In genomic region chr2:27736031-27736889, GRCh38 we compare ENCODE assay signal across 8 cellular contexts. TPM values are rescaled to one million over a fixed set of nuclear protein-coding genes. Genes with fewer than 3 reads are reported as not detected.
DNase-seq lines count a peak whose midpoint lies in the region; ATAC-seq and TF ChIP-seq lines count a peak whose summit lies in the region.

No MANE protein-coding gene starts in this region.

- no peak for ATAC-seq in gastrocnemius medialis
- ATAC-seq in HG03457 (IDR thresholded peaks at IDR 0.05; ENCODE audit: unreplicated experiment) = no peak
- ATAC-seq in HG03342 (IDR thresholded peaks at IDR 0.05; ENCODE audit: unreplicated experiment) = no peak

- H3K27ac ChIP-seq in gastrocnemius medialis = peak overlapping the region; percentile 35 to 74 (median 72)

- no peaks in the 10 kb centered on the region for H3K4me1 ChIP-seq in iPS-15b (ENCODE audit: control insufficient read depth, insufficient read depth, low read length)
- H3K4me1 ChIP-seq in gastrocnemius medialis = peaks cover 9 to 13% of the 10 kb centered on the region in 2 donors

- no peaks in the 10 kb centered on the region for H3K27me3 Mint-ChIP-seq in activated naive CD8-positive, alpha-beta T cell

- no peak for DNase-seq in H7
- DNase-seq in gastrocnemius medialis = no peak
- no peak for DNase-seq in SHP77 treated with DMSO at 0.1 percent for 48 hours (lab: John Stamatoyannopoulos, UW)
- no peak for DNase-seq in NCI-H774 (lab: John Stamatoyannopoulos, UW)

- intact Hi-C loops in gastrocnemius medialis (cut with DNase I; ENCODE audit: low total_unique reads) = no loop called here

- H3K27me3 ChIP-seq in H7 (ENCODE audit: control insufficient read depth, insufficient read depth, low read length) (no peaks in the 10 kb centered on the region), iPS-15b (ENCODE audit: control insufficient read depth, insufficient read depth, low read length) (peaks cover 4% of the 10 kb centered on the region), gastrocnemius medialis (no peaks in the 10 kb centered on the region)

- in situ Hi-C loops in gastrocnemius medialis (cut with MboI; ENCODE audit: low sequenced_read_pairs in 4 of 4) = no loop called here

- H3K36me3 Mint-ChIP-seq in activated naive CD8-positive, alpha-beta T cell = peaks cover 3% of the 10 kb centered on the region

- 0 out of 2 replicates have a peak overlapping the region, but pooled peaks have one; percentile 71 for H3K4me3 ChIP-seq in H7 (ENCODE audit: insufficient read depth, low read depth, low read length)
- peak overlapping the region; percentile 43 for H3K4me3 ChIP-seq in iPS-15b (ENCODE audit: low read depth, low read length)
- H3K4me3 ChIP-seq in gastrocnemius medialis = peak overlapping the region; percentile 51 to 65 (median 59)

- peak overlapping the region; percentile 63 for H3K4me3 Mint-ChIP-seq in activated naive CD8-positive, alpha-beta T cell

- no peak for TF ChIP-seq CTCF in gastrocnemius medialis (IDR thresholded peaks at IDR 0.05 in 4 of 5, conservative IDR thresholded peaks at IDR 0.05 in 1 of 5)

- TF ChIP-seq POLR2A in gastrocnemius medialis (IDR thresholded peaks at IDR 0.05) = no peak

- H3K36me3 ChIP-seq in H7 (replicated peaks; ENCODE audit: control insufficient read depth, insufficient read depth, low read length) = no peaks in the 10 kb centered on the region
- H3K36me3 ChIP-seq in iPS-15b (ENCODE audit: control insufficient read depth, insufficient read depth, low read length) = no peaks in the 10 kb centered on the region
- H3K36me3 ChIP-seq in gastrocnemius medialis = no peaks in the 10 kb centered on the region

- H3K9me3 Mint-ChIP-seq in activated naive CD8-positive, alpha-beta T cell (ENCODE audit: low read depth) = peaks cover 3% of the 10 kb centered on the region

- no peaks in the 10 kb centered on the region for H3K9me3 ChIP-seq in iPS-15b (ENCODE audit: control insufficient read depth, insufficient read depth, low read length)
- no peaks in the 10 kb centered on the region for H3K9me3 ChIP-seq in gastrocnemius medialis

- H3K9ac ChIP-seq in iPS-15b (ENCODE audit: low read depth, low read length) = peak overlapping the region; percentile 73

- peaks cover 15% of the 10 kb centered on the region for H3K4me1 Mint-ChIP-seq in activated naive CD8-positive, alpha-beta T cell (ENCODE audit: low read depth)

- H3K27ac Mint-ChIP-seq in activated naive CD8-positive, alpha-beta T cell = peak overlapping the region; percentile 46

RNA-seq across cellular contexts. Expression of gene MRPL33, which starts 35.3 kb away (rescaled TPM):
- 76.5 and 81.9 TPM in 2 replicates for total RNA-seq in H7 (2014; rRNA removed; shearing (Covaris generic))
- 100 to 1,000 TPM; 231 to 500 (median 388) TPM for total RNA-seq in gastrocnemius medialis
